Comparison of ENCODE assay signal across 8 cellular contexts in genomic region chr11:119727523-119728081, GRCh38. TPM values are rescaled to one million over a fixed set of nuclear protein-coding genes. Genes with fewer than 3 reads are reported as not detected.
A peak's percentile ranks its signal among the peaks of the same experiment; 100 is the strongest.
DNase-seq lines count a peak whose midpoint lies in the region; ATAC-seq, FAIRE-seq and TF ChIP-seq lines count a peak whose summit lies in the region.

No MANE protein-coding gene starts in this region.

- TF ChIP-seq POLR2A in Peyer's patch (IDR thresholded peaks at IDR 0.05), result no peak

- no peak for ATAC-seq in activated naive CD4-positive, alpha-beta T cell treated with anti-CD3 and anti-CD28 coated beads, Interleukin-2, amount 50 U/mL, for 72 hours
- no peak for ATAC-seq in HG03139 (IDR thresholded peaks at IDR 0.05; ENCODE audit: unreplicated experiment)

- intact Hi-C loops in activated naive CD4-positive, alpha-beta T cell treated with anti-CD3 and anti-CD28 coated beads for 36 hours (cut with micrococcal nuclease), result loop anchor here (10.0 kb wide), 1 partner anchor 373 kb away; no protein-coding TSS in a partner anchor
- intact Hi-C loops in dorsolateral prefrontal cortex (cut with DNase I), result loop anchor here (2.0 to 5.0 kb wide), 4 partner anchors 195 to 445 kb away; no protein-coding TSS in a partner anchor

- H3K27me3 ChIP-seq in Peyer's patch, result no peaks in the 10 kb centered on the region
- no peaks in the 10 kb centered on the region for H3K27me3 ChIP-seq in dorsolateral prefrontal cortex
- no peaks in the 10 kb centered on the region for H3K27me3 ChIP-seq in mesendoderm (ENCODE audit: insufficient read depth, low read length, poor library complexity)

- H3K9me3 ChIP-seq in Peyer's patch, result no peaks in the 10 kb centered on the region

- H3K4me1 ChIP-seq in Peyer's patch (peaks cover 3 to 46% (median 16%) of the 10 kb centered on the region in 4 donors), mesendoderm (ENCODE audit: control insufficient read depth, low read depth, low read length) (peaks cover 12% of the 10 kb centered on the region)

- no peak overlapping the region for H3K27ac Mint-ChIP-seq in activated naive CD4-positive, alpha-beta T cell treated with anti-CD3 and anti-CD28 coated beads for 36 hours
- no peak overlapping the region for H3K27ac Mint-ChIP-seq in activated naive CD4-positive, alpha-beta T cell treated with anti-CD3 and anti-CD28 coated beads, Interleukin-2, amount 50 U/mL, for 72 hours

- peak overlapping the region; percentile 81 for H3K4me3 Mint-ChIP-seq in activated naive CD4-positive, alpha-beta T cell treated with anti-CD3 and anti-CD28 coated beads for 36 hours

- H2BK120ac ChIP-seq in mesendoderm (ENCODE audit: low read depth, low read length), result peak overlapping the region; percentile 48

- H3K4me3 ChIP-seq in Peyer's patch (peak overlapping the region; percentile 79 to 95 (median 84)), dorsolateral prefrontal cortex (peak overlapping the region; percentile 61 to 95 (median 84)), mesendoderm (ENCODE audit: low read length) (peak overlapping the region; percentile 63)

- CTCF ChIA-PET in activated naive CD4-positive, alpha-beta T cell treated with anti-CD3 and anti-CD28 coated beads for 36 hours (lab: Charles Lee), result interaction anchor here (1.2 to 3.9 kb wide), 3 partner anchors 10 to 381 kb away, joined by 3 to 45 read pairs (median 4); no protein-coding TSS in a partner anchor

- no peaks in the 10 kb centered on the region for H3K36me3 Mint-ChIP-seq in activated naive CD4-positive, alpha-beta T cell treated with anti-CD3 and anti-CD28 coated beads for 36 hours (ENCODE audit: low read depth)
- H3K36me3 Mint-ChIP-seq in activated naive CD4-positive, alpha-beta T cell treated with anti-CD3 and anti-CD28 coated beads, Interleukin-2, amount 50 U/mL, for 72 hours, result no peaks in the 10 kb centered on the region

- peak overlapping the region; percentile 18 for H3K4ac ChIP-seq in mesendoderm (ENCODE audit: low read depth, low read length)

- peak; percentile 51 for DNase-seq in activated naive CD4-positive, alpha-beta T cell treated with anti-CD3 and anti-CD28 coated beads for 36 hours
- no peak for DNase-seq in activated naive CD4-positive, alpha-beta T cell treated with anti-CD3 and anti-CD28 coated beads, Interleukin-2, amount 50 U/mL, for 72 hours (ENCODE audit: low spot score in 2 of 2)
- peak; percentile 32 to 74 (median 69) for DNase-seq in Peyer's patch
- peak in 2 of 10 donors; percentile 37 to 39 for DNase-seq in dorsolateral prefrontal cortex
- DNase-seq in mesendoderm, result peak; percentile 71
- DNase-seq in urothelium cell line (ENCODE audit: low spot score), result peak; percentile 56
- no peak for DNase-seq in foreskin melanocyte

- no peak overlapping the region for H4K8ac ChIP-seq in mesendoderm (ENCODE audit: low read depth, low read length)

- H3K56ac ChIP-seq in mesendoderm (ENCODE audit: low read length), result peak overlapping the region; percentile 82

- peaks cover 44% of the 10 kb centered on the region for H3K79me2 ChIP-seq in mesendoderm (ENCODE audit: control insufficient read depth, insufficient read depth, low read length)

- H2BK15ac ChIP-seq in mesendoderm (replicated peaks; ENCODE audit: low read depth), result no peak overlapping the region

- H3K4me2 ChIP-seq in mesendoderm (ENCODE audit: low read length), result peak overlapping the region; percentile 81

- H3K27me3 Mint-ChIP-seq in activated naive CD4-positive, alpha-beta T cell treated with anti-CD3 and anti-CD28 coated beads for 36 hours (ENCODE audit: low read depth), result peaks cover 17% of the 10 kb centered on the region

- peaks cover 23% of the 10 kb centered on the region for H3K79me1 ChIP-seq in mesendoderm (ENCODE audit: low read length)

- no peak overlapping the region for H4K5ac ChIP-seq in mesendoderm (ENCODE audit: low read length)

- no peaks in the 10 kb centered on the region for H3K9me3 Mint-ChIP-seq in activated naive CD4-positive, alpha-beta T cell treated with anti-CD3 and anti-CD28 coated beads for 36 hours
- H3K9me3 Mint-ChIP-seq in activated naive CD4-positive, alpha-beta T cell treated with anti-CD3 and anti-CD28 coated beads, Interleukin-2, amount 50 U/mL, for 72 hours, result no peaks in the 10 kb centered on the region

- no peak for FAIRE-seq in urothelium cell line (lab: Jason Lieb, UNC)

- peak overlapping the region; percentile 93 for H3K18ac ChIP-seq in mesendoderm (ENCODE audit: low read length)

- WGBS in mesendoderm (ENCODE audit: extremely low coverage, insufficient coverage, low lambda C conversion rate), result no CpG with 5 or more reads among the region's 45 CpGs

- no peak overlapping the region for H2BK5ac ChIP-seq in mesendoderm (ENCODE audit: low read length)

- H3K4me1 Mint-ChIP-seq in activated naive CD4-positive, alpha-beta T cell treated with anti-CD3 and anti-CD28 coated beads for 36 hours (ENCODE audit: low read depth), result peaks cover 14% of the 10 kb centered on the region

- H3K23ac ChIP-seq in mesendoderm (ENCODE audit: low read length), result no peak overlapping the region

- no peaks in the 10 kb centered on the region for H3K36me3 ChIP-seq in Peyer's patch
- H3K36me3 ChIP-seq in mesendoderm (ENCODE audit: control insufficient read depth, insufficient read depth, low read length), result no peaks in the 10 kb centered on the region

- TF ChIP-seq CTCF in Peyer's patch (IDR thresholded peaks at IDR 0.05), result peak in 2 of 6 experiments; percentile 10 to 26
- peak in 39 of 56 donors; percentile 7 to 57 (median 29) for TF ChIP-seq CTCF in dorsolateral prefrontal cortex (IDR thresholded peaks at IDR 0.05 in 54 of 56, conservative IDR thresholded peaks at IDR 0.05 in 2 of 56; ENCODE audit: low read depth in 1 of 56, partially characterized antibody in 56 of 56)

- peak overlapping the region; percentile 85 for H3K9ac ChIP-seq in mesendoderm (ENCODE audit: low read length)

- H3K27ac ChIP-seq in Peyer's patch (peak overlapping the region; percentile 6 to 99 (median 84)), dorsolateral prefrontal cortex (peak overlapping the region in 57 of 59 donors; percentile 10 to 95 (median 89)), mesendoderm (ENCODE audit: low read depth, low read length) (no peak overlapping the region)

- H2AK5ac ChIP-seq in mesendoderm (ENCODE audit: low read length), result no peak overlapping the region

RNA-seq across cellular contexts. Expression of gene NECTIN1, which starts 1.4 kb away (rescaled TPM):
- total RNA-seq in activated naive CD4-positive, alpha-beta T cell treated with anti-CD3 and anti-CD28 coated beads for 36 hours, result 1 to 10 TPM; 2.0 to 2.5 TPM
- total RNA-seq in activated naive CD4-positive, alpha-beta T cell treated with anti-CD3 and anti-CD28 coated beads, Interleukin-2, amount 50 U/mL, for 72 hours, result 1 to 10 TPM in 1 of 2 donors, under 1 TPM in 1; 0.20 to 2.2 TPM
- total RNA-seq in Peyer's patch, result 10 to 100 TPM; 11.6 to 23.6 (median 16.6) TPM
- 100 to 1,000 TPM in 6 of 120 experiments, 10 to 100 TPM in 114; 45.3 to 136 (median 78.1) TPM for total RNA-seq in dorsolateral prefrontal cortex
- 30.2 TPM for polyA plus RNA-seq in mesendoderm (2013, experiment 1 of 2)
- 30.5 TPM for polyA plus RNA-seq in mesendoderm (2013, experiment 2 of 2)

Comparison
In these comparisons a context has a peak if more than half of its experiments do, and no peak if none do; other contexts are left out.
1. DNase-seq: peak in activated naive CD4-positive, alpha-beta T cell treated with anti-CD3 and anti-CD28 coated beads for 36 hours (single experiment), Peyer's patch (3 of 3), mesendoderm (single experiment) and urothelium cell line (single experiment); none in activated naive CD4-positive, alpha-beta T cell treated with anti-CD3 and anti-CD28 coated beads, Interleukin-2, amount 50 U/mL, for 72 hours (0 of 2) and foreskin melanocyte (single experiment).
2. Peak in every context shown above with its lines, with median percentiles within 50 percentile points of each other: H3K4me3 ChIP-seq.